7 cellular contexts compared by ENCODE assay signal in genomic region chr3:60716573-60716972, GRCh38.
"Had no signal": no experiment of that assay in that cellular context is flagged by ENCODE, and none has a peak within 500 bp of the region (broad histone marks: within the 10 kb centered on the region; RNA-seq: fewer than 3 reads in every experiment).

No MANE protein-coding gene starts in this region.

- H3K4me3 ChIP-seq: GM23248 had no signal

- DNase-seq: GM23248, GOT3, H9, HCEC 1CT, Karpas-422, KBM-7 had no signal

- H3K27ac ChIP-seq: GM23248, KMS-11 had no signal
